ENCODE assay signal across 1 cellular context in the genomic region with DNA sequence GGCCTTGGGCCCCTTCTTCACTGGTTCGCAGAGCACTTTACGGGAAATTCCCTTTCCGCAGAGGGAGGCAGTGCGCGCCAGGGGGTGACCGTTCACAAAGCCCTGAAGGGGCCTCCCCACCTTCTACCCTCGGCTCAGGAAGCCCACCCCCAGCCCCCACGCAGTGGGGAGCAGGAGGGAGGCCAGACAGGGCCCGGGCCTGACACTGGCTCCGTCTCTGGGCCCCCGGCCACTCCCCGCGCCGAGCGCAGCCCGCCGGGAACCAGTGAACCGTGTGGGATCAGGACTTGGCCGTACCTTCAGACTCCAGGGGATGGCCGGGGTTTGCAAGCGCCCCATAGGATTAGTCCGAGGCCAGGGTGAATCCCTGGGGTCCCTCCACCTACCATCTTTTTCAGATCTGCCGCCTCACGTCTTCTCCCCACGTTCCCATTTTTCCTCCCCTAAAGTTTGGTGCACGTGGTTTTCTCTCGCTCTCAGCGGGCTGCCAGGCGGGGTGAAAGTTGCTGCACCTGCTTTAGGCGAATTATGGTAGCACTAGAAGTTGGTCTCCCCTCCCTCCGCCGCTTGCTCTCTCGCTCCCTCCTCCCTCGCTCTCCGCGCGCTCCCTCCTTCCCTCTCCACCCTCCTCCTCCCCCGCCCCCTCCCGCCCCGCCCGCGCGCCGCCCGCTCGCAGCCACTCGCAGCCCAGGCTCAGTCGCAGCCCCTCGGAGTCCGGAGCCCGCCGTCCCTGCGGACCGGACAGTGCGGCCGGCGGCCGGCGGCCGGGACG.
TF ChIP-seq lines count a peak whose summit lies in the region.

A gene with protein sequence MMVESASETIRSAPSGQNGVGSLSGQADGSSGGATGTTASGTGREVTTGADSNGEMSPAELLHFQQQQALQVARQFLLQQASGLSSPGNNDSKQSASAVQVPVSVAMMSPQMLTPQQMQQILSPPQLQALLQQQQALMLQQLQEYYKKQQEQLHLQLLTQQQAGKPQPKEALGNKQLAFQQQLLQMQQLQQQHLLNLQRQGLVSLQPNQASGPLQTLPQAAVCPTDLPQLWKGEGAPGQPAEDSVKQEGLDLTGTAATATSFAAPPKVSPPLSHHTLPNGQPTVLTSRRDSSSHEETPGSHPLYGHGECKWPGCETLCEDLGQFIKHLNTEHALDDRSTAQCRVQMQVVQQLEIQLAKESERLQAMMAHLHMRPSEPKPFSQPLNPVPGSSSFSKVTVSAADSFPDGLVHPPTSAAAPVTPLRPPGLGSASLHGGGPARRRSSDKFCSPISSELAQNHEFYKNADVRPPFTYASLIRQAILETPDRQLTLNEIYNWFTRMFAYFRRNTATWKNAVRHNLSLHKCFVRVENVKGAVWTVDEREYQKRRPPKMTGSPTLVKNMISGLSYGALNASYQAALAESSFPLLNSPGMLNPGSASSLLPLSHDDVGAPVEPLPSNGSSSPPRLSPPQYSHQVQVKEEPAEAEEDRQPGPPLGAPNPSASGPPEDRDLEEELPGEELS (plus strand): TSS at position 679 of the 772 bp plus-strand sequence. CDS start 19,380 bp downstream, outside the sequence.

TF ChIP-seq in HepG2, 621 proteins besides CTCF, POLR2A, EP300 and RAD21 (continues in another document):
- TF ChIP-seq, protein P1, sequence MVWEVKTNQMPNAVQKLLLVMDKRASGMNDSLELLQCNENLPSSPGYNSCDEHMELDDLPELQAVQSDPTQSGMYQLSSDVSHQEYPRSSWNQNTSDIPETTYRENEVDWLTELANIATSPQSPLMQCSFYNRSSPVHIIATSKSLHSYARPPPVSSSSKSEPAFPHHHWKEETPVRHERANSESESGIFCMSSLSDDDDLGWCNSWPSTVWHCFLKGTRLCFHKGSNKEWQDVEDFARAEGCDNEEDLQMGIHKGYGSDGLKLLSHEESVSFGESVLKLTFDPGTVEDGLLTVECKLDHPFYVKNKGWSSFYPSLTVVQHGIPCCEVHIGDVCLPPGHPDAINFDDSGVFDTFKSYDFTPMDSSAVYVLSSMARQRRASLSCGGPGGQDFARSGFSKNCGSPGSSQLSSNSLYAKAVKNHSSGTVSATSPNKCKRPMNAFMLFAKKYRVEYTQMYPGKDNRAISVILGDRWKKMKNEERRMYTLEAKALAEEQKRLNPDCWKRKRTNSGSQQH (CRISPR knock-in tag; IDR thresholded peaks at IDR 0.05; ENCODE audit: low read depth), result peak; percentile 85; the same call in 1 of the 2 replicates
- TF ChIP-seq SRSF9 (IDR thresholded peaks at IDR 0.05; ENCODE audit: borderline replicate concordance, insufficient read depth, low read depth, low read length, poor library complexity, severe bottlenecking) (no peak), SOX6 (IDR thresholded peaks at IDR 0.05) (no peak), SOX6 (CRISPR knock-in tag; IDR thresholded peaks at IDR 0.05) (peak; percentile 56; the same call in 1 of the 2 replicates), AKAP8 (CRISPR knock-in tag; IDR thresholded peaks at IDR 0.05) (peak; percentile 37; the same call in 1 of the 2 replicates), DR1 (CRISPR knock-in tag; IDR thresholded peaks at IDR 0.05) (no peak), DNMT1 (CRISPR knock-in tag; IDR thresholded peaks at IDR 0.05) (no peak), MXD4 (CRISPR knock-in tag; IDR thresholded peaks at IDR 0.05) (peak; percentile 84; the same call in 1 of the 2 replicates), ZSCAN21 (CRISPR knock-in tag; IDR thresholded peaks at IDR 0.05; ENCODE audit: borderline replicate concordance) (peak; percentile 42; the same call in 1 of the 2 replicates), IRF2 (CRISPR knock-in tag; IDR thresholded peaks at IDR 0.05) (0 out of 2 replicates have a peak, but pooled peaks have one; percentile 15), TOPORS (CRISPR knock-in tag; IDR thresholded peaks at IDR 0.05) (0 out of 2 replicates have a peak, but pooled peaks have one; percentile 28), HNRNPUL1 (IDR thresholded peaks at IDR 0.05; ENCODE audit: low read depth, low read length) (no peak), CREM (IDR thresholded peaks at IDR 0.05) (0 out of 2 replicates have a peak, but pooled peaks have one; percentile 23), CREM (CRISPR knock-in tag; IDR thresholded peaks at IDR 0.05) (no peak), THAP11 (CRISPR knock-in tag; IDR thresholded peaks at IDR 0.05) (peak; percentile 35; the same call in 1 of the 2 replicates), BHLHE40 (IDR thresholded peaks at IDR 0.05; ENCODE audit: low read length) (0 out of 2 replicates have a peak, but pooled peaks have one; percentile 8), ZNF572 (CRISPR knock-in tag; IDR thresholded peaks at IDR 0.05) (0 out of 2 replicates have a peak, but pooled peaks have one; percentile 28), ESRRA (CRISPR knock-in tag; IDR thresholded peaks at IDR 0.05; ENCODE audit: low read depth) (peak; percentile 65; the same call in 1 of the 2 replicates), TCF7L2 (IDR thresholded peaks at IDR 0.05; ENCODE audit: low read depth, low read length) (no peak), ZNF550 (CRISPR knock-in tag; IDR thresholded peaks at IDR 0.05; ENCODE audit: borderline replicate concordance) (no peak), ZNF446 (CRISPR knock-in tag; IDR thresholded peaks at IDR 0.05) (0 out of 2 replicates have a peak, but pooled peaks have one; percentile 28), GATA4 (IDR thresholded peaks at IDR 0.05; ENCODE audit: borderline replicate concordance, low read depth) (no peak), KAT7 (CRISPR knock-in tag; IDR thresholded peaks at IDR 0.05; ENCODE audit: borderline replicate concordance) (0 out of 2 replicates have a peak, but pooled peaks have one; percentile 43), ASH2L (IDR thresholded peaks at IDR 0.05; ENCODE audit: insufficient read length, low read depth, low read length) (peak; percentile 88), NRL (CRISPR knock-in tag; IDR thresholded peaks at IDR 0.05; ENCODE audit: borderline replicate concordance) (peak; percentile 74; the same call in 1 of the 2 replicates), SATB2 (CRISPR knock-in tag; IDR thresholded peaks at IDR 0.05) (0 out of 2 replicates have a peak, but pooled peaks have one; percentile 40), ZNF567 (CRISPR knock-in tag; IDR thresholded peaks at IDR 0.05; ENCODE audit: borderline replicate concordance) (peak; percentile 70; the same call in 1 of the 2 replicates), GABPB1 (CRISPR knock-in tag; IDR thresholded peaks at IDR 0.05) (peak; percentile 59), SOX5 (CRISPR knock-in tag; IDR thresholded peaks at IDR 0.05; ENCODE audit: borderline replicate concordance) (0 out of 2 replicates have a peak, but pooled peaks have one; percentile 30), TARDBP (CRISPR knock-in tag; IDR thresholded peaks at IDR 0.05) (peak; percentile 19; the same call in 1 of the 2 replicates), PCBP1 (IDR thresholded peaks at IDR 0.05; ENCODE audit: borderline replicate concordance, low read depth, low read length) (peak; percentile 81; the same call in 1 of the 2 replicates), ARNT2 (CRISPR knock-in tag; IDR thresholded peaks at IDR 0.05; ENCODE audit: low read depth) (peak; percentile 37; the same call in 1 of the 2 replicates)
- TF ChIP-seq, protein P2, sequence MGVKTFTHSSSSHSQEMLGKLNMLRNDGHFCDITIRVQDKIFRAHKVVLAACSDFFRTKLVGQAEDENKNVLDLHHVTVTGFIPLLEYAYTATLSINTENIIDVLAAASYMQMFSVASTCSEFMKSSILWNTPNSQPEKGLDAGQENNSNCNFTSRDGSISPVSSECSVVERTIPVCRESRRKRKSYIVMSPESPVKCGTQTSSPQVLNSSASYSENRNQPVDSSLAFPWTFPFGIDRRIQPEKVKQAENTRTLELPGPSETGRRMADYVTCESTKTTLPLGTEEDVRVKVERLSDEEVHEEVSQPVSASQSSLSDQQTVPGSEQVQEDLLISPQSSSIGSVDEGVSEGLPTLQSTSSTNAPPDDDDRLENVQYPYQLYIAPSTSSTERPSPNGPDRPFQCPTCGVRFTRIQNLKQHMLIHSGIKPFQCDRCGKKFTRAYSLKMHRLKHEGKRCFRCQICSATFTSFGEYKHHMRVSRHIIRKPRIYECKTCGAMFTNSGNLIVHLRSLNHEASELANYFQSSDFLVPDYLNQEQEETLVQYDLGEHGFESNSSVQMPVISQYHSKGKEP (CRISPR knock-in tag; IDR thresholded peaks at IDR 0.05), result no peak
- TF ChIP-seq, protein P3, sequence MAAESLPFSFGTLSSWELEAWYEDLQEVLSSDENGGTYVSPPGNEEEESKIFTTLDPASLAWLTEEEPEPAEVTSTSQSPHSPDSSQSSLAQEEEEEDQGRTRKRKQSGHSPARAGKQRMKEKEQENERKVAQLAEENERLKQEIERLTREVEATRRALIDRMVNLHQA (CRISPR knock-in tag; IDR thresholded peaks at IDR 0.05), result no peak
- TF ChIP-seq, protein P4, sequence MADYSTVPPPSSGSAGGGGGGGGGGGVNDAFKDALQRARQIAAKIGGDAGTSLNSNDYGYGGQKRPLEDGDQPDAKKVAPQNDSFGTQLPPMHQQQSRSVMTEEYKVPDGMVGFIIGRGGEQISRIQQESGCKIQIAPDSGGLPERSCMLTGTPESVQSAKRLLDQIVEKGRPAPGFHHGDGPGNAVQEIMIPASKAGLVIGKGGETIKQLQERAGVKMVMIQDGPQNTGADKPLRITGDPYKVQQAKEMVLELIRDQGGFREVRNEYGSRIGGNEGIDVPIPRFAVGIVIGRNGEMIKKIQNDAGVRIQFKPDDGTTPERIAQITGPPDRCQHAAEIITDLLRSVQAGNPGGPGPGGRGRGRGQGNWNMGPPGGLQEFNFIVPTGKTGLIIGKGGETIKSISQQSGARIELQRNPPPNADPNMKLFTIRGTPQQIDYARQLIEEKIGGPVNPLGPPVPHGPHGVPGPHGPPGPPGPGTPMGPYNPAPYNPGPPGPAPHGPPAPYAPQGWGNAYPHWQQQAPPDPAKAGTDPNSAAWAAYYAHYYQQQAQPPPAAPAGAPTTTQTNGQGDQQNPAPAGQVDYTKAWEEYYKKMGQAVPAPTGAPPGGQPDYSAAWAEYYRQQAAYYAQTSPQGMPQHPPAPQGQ (CRISPR knock-in tag; IDR thresholded peaks at IDR 0.05; ENCODE audit: borderline replicate concordance), result no peak
- TF ChIP-seq, protein P5, sequence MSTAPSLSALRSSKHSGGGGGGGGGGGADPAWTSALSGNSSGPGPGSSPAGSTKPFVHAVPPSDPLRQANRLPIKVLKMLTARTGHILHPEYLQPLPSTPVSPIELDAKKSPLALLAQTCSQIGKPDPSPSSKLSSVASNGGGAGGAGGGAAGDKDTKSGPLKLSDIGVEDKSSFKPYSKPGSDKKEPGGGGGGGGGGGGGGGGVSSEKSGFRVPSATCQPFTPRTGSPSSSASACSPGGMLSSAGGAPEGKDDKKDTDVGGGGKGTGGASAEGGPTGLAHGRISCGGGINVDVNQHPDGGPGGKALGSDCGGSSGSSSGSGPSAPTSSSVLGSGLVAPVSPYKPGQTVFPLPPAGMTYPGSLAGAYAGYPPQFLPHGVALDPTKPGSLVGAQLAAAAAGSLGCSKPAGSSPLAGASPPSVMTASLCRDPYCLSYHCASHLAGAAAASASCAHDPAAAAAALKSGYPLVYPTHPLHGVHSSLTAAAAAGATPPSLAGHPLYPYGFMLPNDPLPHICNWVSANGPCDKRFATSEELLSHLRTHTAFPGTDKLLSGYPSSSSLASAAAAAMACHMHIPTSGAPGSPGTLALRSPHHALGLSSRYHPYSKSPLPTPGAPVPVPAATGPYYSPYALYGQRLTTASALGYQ (CRISPR knock-in tag; IDR thresholded peaks at IDR 0.05), result no peak
- TF ChIP-seq, protein P6, sequence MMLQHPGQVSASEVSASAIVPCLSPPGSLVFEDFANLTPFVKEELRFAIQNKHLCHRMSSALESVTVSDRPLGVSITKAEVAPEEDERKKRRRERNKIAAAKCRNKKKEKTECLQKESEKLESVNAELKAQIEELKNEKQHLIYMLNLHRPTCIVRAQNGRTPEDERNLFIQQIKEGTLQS (CRISPR knock-in tag; IDR thresholded peaks at IDR 0.05), result no peak; the same call in 1 of the 2 replicates
- TF ChIP-seq, protein P7, sequence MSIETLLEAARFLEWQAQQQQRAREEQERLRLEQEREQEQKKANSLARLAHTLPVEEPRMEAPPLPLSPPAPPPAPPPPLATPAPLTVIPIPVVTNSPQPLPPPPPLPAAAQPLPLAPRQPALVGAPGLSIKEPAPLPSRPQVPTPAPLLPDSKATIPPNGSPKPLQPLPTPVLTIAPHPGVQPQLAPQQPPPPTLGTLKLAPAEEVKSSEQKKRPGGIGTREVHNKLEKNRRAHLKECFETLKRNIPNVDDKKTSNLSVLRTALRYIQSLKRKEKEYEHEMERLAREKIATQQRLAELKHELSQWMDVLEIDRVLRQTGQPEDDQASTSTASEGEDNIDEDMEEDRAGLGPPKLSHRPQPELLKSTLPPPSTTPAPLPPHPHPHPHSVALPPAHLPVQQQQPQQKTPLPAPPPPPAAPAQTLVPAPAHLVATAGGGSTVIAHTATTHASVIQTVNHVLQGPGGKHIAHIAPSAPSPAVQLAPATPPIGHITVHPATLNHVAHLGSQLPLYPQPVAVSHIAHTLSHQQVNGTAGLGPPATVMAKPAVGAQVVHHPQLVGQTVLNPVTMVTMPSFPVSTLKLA (IDR thresholded peaks at IDR 0.05), result peak; percentile 78
- TF ChIP-seq, protein P8, sequence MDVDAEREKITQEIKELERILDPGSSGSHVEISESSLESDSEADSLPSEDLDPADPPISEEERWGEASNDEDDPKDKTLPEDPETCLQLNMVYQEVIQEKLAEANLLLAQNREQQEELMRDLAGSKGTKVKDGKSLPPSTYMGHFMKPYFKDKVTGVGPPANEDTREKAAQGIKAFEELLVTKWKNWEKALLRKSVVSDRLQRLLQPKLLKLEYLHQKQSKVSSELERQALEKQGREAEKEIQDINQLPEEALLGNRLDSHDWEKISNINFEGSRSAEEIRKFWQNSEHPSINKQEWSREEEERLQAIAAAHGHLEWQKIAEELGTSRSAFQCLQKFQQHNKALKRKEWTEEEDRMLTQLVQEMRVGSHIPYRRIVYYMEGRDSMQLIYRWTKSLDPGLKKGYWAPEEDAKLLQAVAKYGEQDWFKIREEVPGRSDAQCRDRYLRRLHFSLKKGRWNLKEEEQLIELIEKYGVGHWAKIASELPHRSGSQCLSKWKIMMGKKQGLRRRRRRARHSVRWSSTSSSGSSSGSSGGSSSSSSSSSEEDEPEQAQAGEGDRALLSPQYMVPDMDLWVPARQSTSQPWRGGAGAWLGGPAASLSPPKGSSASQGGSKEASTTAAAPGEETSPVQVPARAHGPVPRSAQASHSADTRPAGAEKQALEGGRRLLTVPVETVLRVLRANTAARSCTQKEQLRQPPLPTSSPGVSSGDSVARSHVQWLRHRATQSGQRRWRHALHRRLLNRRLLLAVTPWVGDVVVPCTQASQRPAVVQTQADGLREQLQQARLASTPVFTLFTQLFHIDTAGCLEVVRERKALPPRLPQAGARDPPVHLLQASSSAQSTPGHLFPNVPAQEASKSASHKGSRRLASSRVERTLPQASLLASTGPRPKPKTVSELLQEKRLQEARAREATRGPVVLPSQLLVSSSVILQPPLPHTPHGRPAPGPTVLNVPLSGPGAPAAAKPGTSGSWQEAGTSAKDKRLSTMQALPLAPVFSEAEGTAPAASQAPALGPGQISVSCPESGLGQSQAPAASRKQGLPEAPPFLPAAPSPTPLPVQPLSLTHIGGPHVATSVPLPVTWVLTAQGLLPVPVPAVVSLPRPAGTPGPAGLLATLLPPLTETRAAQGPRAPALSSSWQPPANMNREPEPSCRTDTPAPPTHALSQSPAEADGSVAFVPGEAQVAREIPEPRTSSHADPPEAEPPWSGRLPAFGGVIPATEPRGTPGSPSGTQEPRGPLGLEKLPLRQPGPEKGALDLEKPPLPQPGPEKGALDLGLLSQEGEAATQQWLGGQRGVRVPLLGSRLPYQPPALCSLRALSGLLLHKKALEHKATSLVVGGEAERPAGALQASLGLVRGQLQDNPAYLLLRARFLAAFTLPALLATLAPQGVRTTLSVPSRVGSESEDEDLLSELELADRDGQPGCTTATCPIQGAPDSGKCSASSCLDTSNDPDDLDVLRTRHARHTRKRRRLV (CRISPR knock-in tag; IDR thresholded peaks at IDR 0.05), result peak; percentile 91; the same call in 1 of the 2 replicates
- TF ChIP-seq, protein P9, sequence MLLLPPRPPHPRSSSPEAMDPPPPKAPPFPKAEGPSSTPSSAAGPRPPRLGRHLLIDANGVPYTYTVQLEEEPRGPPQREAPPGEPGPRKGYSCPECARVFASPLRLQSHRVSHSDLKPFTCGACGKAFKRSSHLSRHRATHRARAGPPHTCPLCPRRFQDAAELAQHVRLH (CRISPR knock-in tag; IDR thresholded peaks at IDR 0.05; ENCODE audit: borderline replicate concordance, low read depth), result peak; percentile 63; the same call in 1 of the 2 replicates
